In the genomic region with DNA sequence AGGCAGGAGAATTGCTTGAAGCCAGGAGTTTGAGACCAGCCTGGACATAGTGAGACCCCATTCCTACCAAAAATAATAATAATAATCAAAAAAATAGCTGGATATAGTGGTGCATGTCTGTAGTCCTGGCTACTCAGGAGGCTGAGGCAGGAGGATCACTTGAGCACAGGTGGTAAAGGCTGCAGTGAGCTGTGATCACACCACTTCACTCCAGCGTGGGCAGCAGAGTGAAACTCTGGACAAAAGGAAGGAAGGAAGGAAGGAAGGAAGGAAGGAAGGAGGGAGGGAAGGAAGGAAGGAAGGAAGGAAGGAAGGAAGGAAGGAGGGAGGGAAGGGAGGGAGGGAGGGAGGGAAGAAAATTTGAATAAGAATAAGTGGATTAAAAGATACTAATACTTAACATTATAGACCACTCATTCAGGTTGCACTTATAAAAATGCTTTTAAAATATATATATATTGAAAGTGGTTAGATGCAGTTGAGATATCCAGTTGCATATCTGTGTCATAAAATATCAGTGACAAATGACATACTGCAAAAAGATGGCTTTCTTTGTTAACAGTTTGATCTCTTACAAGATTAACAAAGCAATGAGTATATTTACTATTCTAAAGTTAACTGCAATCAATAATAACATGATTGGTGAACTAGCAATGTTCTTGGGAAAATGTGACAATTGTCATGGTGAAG, we compare ENCODE assay signal across 31 cellular contexts.
"Had no signal": no experiment of that assay in that cellular context is flagged by ENCODE, and none has a peak within 500 bp of the region (broad histone marks: within the 10 kb centered on the region; RNA-seq: fewer than 3 reads in every experiment).

No MANE protein-coding gene starts in this region.

- DNase-seq: naive thymus-derived CD8-positive, alpha-beta T cell; nephron progenitor cell; occipital lobe; ovary; posterior cingulate gyrus; psoas muscle; right cardiac atrium; spleen; stimulated activated CD4-positive, alpha-beta T cell treated with anti-CD3 and anti-CD28 coated beads, Interleukin-12 subunit alpha, Interleukin-12 subunit beta, amount 100 ng/mL, for 4 hours; stimulated activated CD4-positive, alpha-beta T cell treated with anti-CD3 and anti-CD28 coated beads, Interleukin-1b, Interleukin-23, amount 100 ng/mL, for 48 hours; stimulated activated CD4-positive, alpha-beta T cell treated with anti-CD3 and anti-CD28 coated beads, Interleukin-4, amount 100 ng/mL, for 1 hour; stimulated activated CD4-positive, alpha-beta T cell treated with anti-CD3 and anti-CD28 coated beads, Interleukin-4, amount 100 ng/mL, for 4 hours; stimulated activated CD8-positive, alpha-beta memory T cell treated with anti-CD3 and anti-CD28 coated beads, Interleukin-4, amount 100 ng/mL, for 48 hours; stimulated activated naive CD4-positive, alpha-beta T cell; stimulated activated naive CD8-positive, alpha-beta T cell treated with anti-CD3 and anti-CD28 coated beads, Interleukin-15, amount 100 ng/mL, for 72 hours; stimulated activated naive CD8-positive, alpha-beta T cell treated with anti-CD3 and anti-CD28 coated beads, Interleukin-15, Interleukin-2, amounts not matched to agents 100 U/mL and 50 U/mL, for 24 hours; substantia nigra; testis; tibial artery; transverse colon; upper lobe of right lung; uterus had no signal

- H3K4me1 ChIP-seq: neural progenitor cell, psoas muscle, spleen, suprapubic skin, testis, tibial artery, transverse colon, upper lobe of right lung, uterus had no signal

- H3K79me2 ChIP-seq: parathyroid adenoma had no signal

- H3K9ac ChIP-seq: neural progenitor cell, parathyroid adenoma had no signal

- H3K27me3 ChIP-seq: neural progenitor cell, ovary, spleen, suprapubic skin, testis, tibial artery, transverse colon, upper lobe of right lung, uterus had no signal

- H3K27me3 Mint-ChIP-seq: natural killer cell treated with Interleukin-12 subunit alpha and Interleukin-12 subunit beta and Interleukin-15 and Interleukin-18, amount 100 ng/mL, for 72 hours; stimulated activated memory B cell treated with anti-CD40 and anti-IgM and Interleukin-4, amounts not matched to agents 10 μg/mL and 1 μg/mL and 100 μg/mL, for 72 hours; stimulated activated naive CD8-positive, alpha-beta T cell treated with anti-CD3 and anti-CD28 coated beads, Interleukin-15, amount 100 ng/mL, for 72 hours; type B pancreatic cell had no signal

- H3K4me3 Mint-ChIP-seq: naive thymus-derived CD8-positive, alpha-beta T cell; natural killer cell treated with Interleukin-12 subunit alpha and Interleukin-12 subunit beta and Interleukin-15 and Interleukin-18, amount 100 ng/mL, for 72 hours; nephron progenitor cell; neural progenitor cell; stimulated activated memory B cell treated with anti-CD40 and anti-IgM and Interleukin-4, amounts not matched to agents 10 μg/mL and 1 μg/mL and 100 μg/mL, for 72 hours; stimulated activated naive CD8-positive, alpha-beta T cell treated with anti-CD3 and anti-CD28 coated beads, Interleukin-15, amount 100 ng/mL, for 72 hours; type B pancreatic cell had no signal

- H3K4me2 ChIP-seq: neural progenitor cell, smooth muscle cell had no signal

- H3K9me3 ChIP-seq: ovary, psoas muscle, testis, tibial artery, transverse colon, upper lobe of right lung, uterus had no signal

- H3K4me3 ChIP-seq: neural progenitor cell, ovary, psoas muscle, skin epidermis, smooth muscle cell, spleen, suprapubic skin, testis, tibial artery, transverse colon, upper lobe of right lung, uterus had no signal

- H3K27ac Mint-ChIP-seq: naive thymus-derived CD8-positive, alpha-beta T cell; natural killer cell treated with Interleukin-12 subunit alpha and Interleukin-12 subunit beta and Interleukin-15 and Interleukin-18, amount 100 ng/mL, for 72 hours; nephron progenitor cell; neural progenitor cell; progenitor cell of endocrine pancreas; stimulated activated memory B cell treated with anti-CD40 and anti-IgM and Interleukin-4, amounts not matched to agents 10 μg/mL and 1 μg/mL and 100 μg/mL, for 72 hours; stimulated activated naive CD8-positive, alpha-beta T cell treated with anti-CD3 and anti-CD28 coated beads, Interleukin-15, amount 100 ng/mL, for 72 hours; type B pancreatic cell had no signal

- H3K4me1 Mint-ChIP-seq: naive thymus-derived CD8-positive, alpha-beta T cell; stimulated activated memory B cell treated with anti-CD40 and anti-IgM and Interleukin-4, amounts not matched to agents 10 μg/mL and 1 μg/mL and 100 μg/mL, for 72 hours; stimulated activated naive CD8-positive, alpha-beta T cell treated with anti-CD3 and anti-CD28 coated beads, Interleukin-15, amount 100 ng/mL, for 72 hours had no signal

- H3K36me3 ChIP-seq: neural progenitor cell, ovary, spleen, suprapubic skin, tibial artery, transverse colon, upper lobe of right lung, uterus had no signal

- H3K27ac ChIP-seq: neural progenitor cell, ovary, parathyroid adenoma, psoas muscle, skin epidermis, spleen, suprapubic skin, testis, tibial artery, transverse colon, upper lobe of right lung, uterus had no signal

- H3K36me3 Mint-ChIP-seq: naive thymus-derived CD8-positive, alpha-beta T cell; stimulated activated memory B cell treated with anti-CD40 and anti-IgM and Interleukin-4, amounts not matched to agents 10 μg/mL and 1 μg/mL and 100 μg/mL, for 72 hours; type B pancreatic cell had no signal

- H2AFZ ChIP-seq: neural progenitor cell, parathyroid adenoma had no signal
